In the genomic region with DNA sequence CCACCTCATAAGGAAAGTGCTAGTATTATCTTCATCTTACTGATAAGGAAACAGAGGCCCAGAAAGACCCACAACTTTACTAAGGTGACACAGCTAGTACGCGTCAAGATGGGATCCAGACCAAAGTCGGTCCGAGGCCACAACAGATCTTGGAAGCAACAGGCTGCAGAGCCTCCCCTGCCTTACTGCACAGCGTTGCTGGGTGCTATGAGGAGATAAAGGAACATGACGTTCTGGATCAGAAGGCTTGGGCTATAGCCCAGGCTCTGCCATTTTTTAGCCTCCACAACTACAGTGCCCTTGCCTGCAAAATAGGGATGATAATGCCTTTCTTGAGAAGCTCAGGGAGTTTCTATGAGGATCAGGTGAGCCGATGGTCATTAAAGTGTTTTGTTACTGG, we compare ENCODE assay signal across 35 cellular contexts.
"Had no signal": no experiment of that assay in that cellular context is flagged by ENCODE, and none has a peak within 500 bp of the region (broad histone marks: within the 10 kb centered on the region; RNA-seq: fewer than 3 reads in every experiment).

No MANE protein-coding gene starts in this region.

- H3K4me2 ChIP-seq: KMS-11 had no signal

- H3K9me3 ChIP-seq: MG63 had no signal

- H3K4me3 ChIP-seq: MG63 had no signal

- H3K9ac ChIP-seq: KMS-11 had no signal

- H3K36me3 ChIP-seq: MG63 had no signal

- DNase-seq: Karpas-422, Kasumi-1, KBM-7, KG1, MG63, MM.1S, MV-4-11, NCI-H1048, NCI-H1092, NCI-H1092 treated with DMSO at 0.1 percent for 48 hours, NCI-H1105, NCI-H1105 treated with DMSO at 0.1 percent for 48 hours, NCI-H1417, NCI-H1417 treated with DMSO at 0.1 percent for 48 hours, NCI-H1436, NCI-H1436 treated with DMSO at 0.1 percent for 48 hours, NCI-H146, NCI-H1694, NCI-H1694 treated with DMSO at 0.1 percent for 48 hours, NCI-H187, NCI-H187 treated with DMSO at 0.1 percent for 48 hours, NCI-H1930, NCI-H2029, NCI-H2029 treated with DMSO at 0.1 percent for 48 hours, NCI-H2081, NCI-H2081 treated with DMSO at 0.1 percent for 48 hours, NCI-H2107, NCI-H2171, NCI-H2171 treated with DMSO at 0.1 percent for 48 hours, NCI-H2227 treated with DMSO at 0.1 percent for 48 hours, NCI-H226, NCI-H345, NCI-H446, NCI-H446 treated with DMSO at 0.1 percent for 48 hours had no signal

- H3K27ac ChIP-seq: KMS-11 had no signal
